10 cellular contexts compared by ENCODE assay signal in genomic region chr3:196624907-196625306, GRCh38.
DNase-seq lines count a peak whose midpoint lies in the region; TF ChIP-seq lines count a peak whose summit lies in the region.
"Had no signal": no experiment of that assay in that cellular context is flagged by ENCODE, and none has a peak within 500 bp of the region (broad histone marks: within the 10 kb centered on the region; RNA-seq: fewer than 3 reads in every experiment).

No MANE protein-coding gene starts in this region.

- no peak overlapping the region for H3K4me3 Mint-ChIP-seq in nephron progenitor cell

- no peaks in the 10 kb centered on the region for H3K36me3 Mint-ChIP-seq in nephron progenitor cell (ENCODE audit: low read depth)

- no peaks in the 10 kb centered on the region for H3K36me3 ChIP-seq in BLaER1
- no peaks in the 10 kb centered on the region for H3K36me3 ChIP-seq in neutrophil

- TF ChIP-seq CTCF in neutrophil (IDR thresholded peaks at IDR 0.05) (no peak), nephron progenitor cell (IDR thresholded peaks at IDR 0.05) (no peak)

- H4K20me1 ChIP-seq in BLaER1 = no peaks in the 10 kb centered on the region

- H3K4me3 ChIP-seq in BLaER1 (no peak overlapping the region), neutrophil (ENCODE audit: low read depth in 1 of 2, low read length in 1 of 2) (peak overlapping the region; percentile 53 to 64)

- no peak overlapping the region for H3K27ac Mint-ChIP-seq in nephron progenitor cell

- no peaks in the 10 kb centered on the region for H3K27me3 ChIP-seq in BLaER1
- no peaks in the 10 kb centered on the region for H3K27me3 ChIP-seq in neutrophil

- no peak overlapping the region for H3K9ac ChIP-seq in BLaER1

- H3K27me3 Mint-ChIP-seq in nephron progenitor cell (ENCODE audit: low read depth, poor library complexity) = peaks cover 10% of the 10 kb centered on the region

- H3K27ac ChIP-seq in BLaER1 = no peak overlapping the region
- H3K27ac ChIP-seq in cingulate gyrus (ENCODE audit: low read depth, low read length) = peak overlapping the region; percentile 57
- peak overlapping the region; percentile 88 for H3K27ac ChIP-seq in neutrophil
- H3K27ac ChIP-seq: epithelial cell of prostate had no signal

- peaks cover 34% of the 10 kb centered on the region for H3K4me1 ChIP-seq in BLaER1
- peaks cover 46 to 75% of the 10 kb centered on the region in 2 experiments for H3K4me1 ChIP-seq in neutrophil (ENCODE audit: control insufficient read depth in 1 of 2, insufficient read depth in 1 of 2, low read depth in 1 of 2, low read length in 1 of 2)

- peaks cover 26% of the 10 kb centered on the region for H3K4me1 Mint-ChIP-seq in nephron progenitor cell

- H3K9me3 Mint-ChIP-seq in nephron progenitor cell = no peaks in the 10 kb centered on the region

- no peaks in the 10 kb centered on the region for H3K9me3 ChIP-seq in BLaER1
- H3K9me3 ChIP-seq in neutrophil = no peaks in the 10 kb centered on the region

- DNase-seq in NOMO-1 (lab: John Stamatoyannopoulos, UW; ENCODE audit: unreplicated experiment in 2 of 2) (peak; percentile 92 to 93), HPDE6-E6E7 (ENCODE audit: extremely low spot score) (no peak), OCI-M1 (lab: John Stamatoyannopoulos, UW) (no peak), nephron progenitor cell (no peak), activated gamma-delta T cell (lab: John Stamatoyannopoulos, UW) (no peak)
- DNase-seq: NK-92 treated with Interleukin-12 subunit alpha and Interleukin-12 subunit beta, amount 100 ng/mL, for 24 hours had no signal

- peak overlapping the region; percentile 51 for H3K4me2 ChIP-seq in BLaER1

Comparison
In these comparisons a context has a peak if more than half of its experiments do, and no peak if none do; other contexts are left out.
1. DNase-seq: peak in NOMO-1 (2 of 2); none in HPDE6-E6E7 (single experiment), OCI-M1 (single experiment), nephron progenitor cell (single experiment) and activated gamma-delta T cell (single experiment).